Comparison of ENCODE assay signal across 1 cellular context in genomic region chr5:78530342-78531096, GRCh38.
TF ChIP-seq lines count a peak whose summit lies in the region.

No MANE protein-coding gene starts in this region.

TF ChIP-seq in K562, 482 proteins besides CTCF, POLR2A, EP300 and RAD21 (continued from another document and continues in another):
- TF ChIP-seq NR4A1 (CRISPR knock-in tag; IDR thresholded peaks at IDR 0.05) (no peak), NR4A1 (tag; IDR thresholded peaks at IDR 0.05) (0 out of 2 replicates have a peak, but pooled peaks have one; percentile 29), HES1 (IDR thresholded peaks at IDR 0.05; ENCODE audit: low read depth) (no peak), DIDO1 (tag; IDR thresholded peaks at IDR 0.05; ENCODE audit: low read depth) (no peak), MAFF (IDR thresholded peaks at IDR 0.05; ENCODE audit: low read length) (no peak), KDM1A (IDR thresholded peaks at IDR 0.05) (peak in 1 of 2 experiments; percentile 27; a peak in 2 of 4 replicates), TRIM24 (IDR thresholded peaks at IDR 0.05) (peak in 1 of 2 experiments; percentile 30; a peak in 1 of 4 replicates), ZNF23 (CRISPR knock-in tag; IDR thresholded peaks at IDR 0.05) (no peak), RCOR1 (IDR thresholded peaks at IDR 0.05; ENCODE audit: borderline replicate concordance in 1 of 2, low read depth in 2 of 2, low read length in 2 of 2) (peak in 1 of 2 experiments; percentile 71; a peak in 2 of 4 replicates), ZNF282 (CRISPR knock-in tag; IDR thresholded peaks at IDR 0.05) (no peak), ZBTB49 (CRISPR knock-in tag; IDR thresholded peaks at IDR 0.05; ENCODE audit: borderline replicate concordance) (no peak), MAFK (IDR thresholded peaks at IDR 0.05; ENCODE audit: low read length) (peak; percentile 26), ZBTB11 (CRISPR knock-in tag; IDR thresholded peaks at IDR 0.05) (peak in 1 of 3 experiments; percentile 35; a peak in 1 of 6 replicates), SMARCE1 (IDR thresholded peaks at IDR 0.05) (peak; percentile 87), KAT2B (IDR thresholded peaks at IDR 0.05; ENCODE audit: low read depth, low read length) (no peak), XRCC5 (IDR thresholded peaks at IDR 0.05; ENCODE audit: low read depth, low read length) (no peak), ZNF239 (CRISPR knock-in tag; IDR thresholded peaks at IDR 0.05) (no peak), MAFG (tag; conservative IDR thresholded peaks at IDR 0.05) (0 out of 2 replicates have a peak, but pooled peaks have one; percentile 9), MEIS2 (IDR thresholded peaks at IDR 0.05; ENCODE audit: partially characterized antibody) (peak; percentile 30), HDAC2 (IDR thresholded peaks at IDR 0.05) (0 out of 2 replicates have a peak, but pooled peaks have one; percentile 20), ZNF174 (CRISPR knock-in tag; IDR thresholded peaks at IDR 0.05) (no peak), PBX2 (CRISPR knock-in tag; IDR thresholded peaks at IDR 0.05; ENCODE audit: low read depth) (no peak), PBX2 (tag; conservative IDR thresholded peaks at IDR 0.05; ENCODE audit: low read depth) (0 out of 2 replicates have a peak, but pooled peaks have one; percentile 26), HLTF (IDR thresholded peaks at IDR 0.05) (no peak), NFIC (IDR thresholded peaks at IDR 0.05) (no peak), MED1 (CRISPR knock-in tag; IDR thresholded peaks at IDR 0.05; ENCODE audit: borderline replicate concordance) (no peak), NRF1 (conservative IDR thresholded peaks at IDR 0.05 in 1 of 2, IDR thresholded peaks at IDR 0.05 in 1 of 2) (0 out of 4 replicates have a peak, but pooled peaks of 1 of the 2 experiments have one; percentile 20), PKNOX1 (IDR thresholded peaks at IDR 0.05) (peak; percentile 73), ILF3 (IDR thresholded peaks at IDR 0.05; ENCODE audit: borderline replicate concordance) (no peak), NFE2 (IDR thresholded peaks at IDR 0.05; ENCODE audit: low read depth) (peak; percentile 40; the same call in 1 of the 2 replicates), FOSL1 (tag; conservative IDR thresholded peaks at IDR 0.05) (peak; percentile 95), DNMT1 (IDR thresholded peaks at IDR 0.05) (no peak), CTBP1 (IDR thresholded peaks at IDR 0.05; ENCODE audit: borderline replicate concordance) (peak; percentile 58; the same call in 1 of the 2 replicates), SOX6 (IDR thresholded peaks at IDR 0.05) (0 out of 2 replicates have a peak, but pooled peaks have one; percentile 23), FOS (IDR thresholded peaks at IDR 0.05; ENCODE audit: extremely low read depth, insufficient read length) (peak; percentile 43), GATAD2B (IDR thresholded peaks at IDR 0.05; ENCODE audit: borderline replicate concordance) (0 out of 2 replicates have a peak, but pooled peaks have one; percentile 37)
- TF ChIP-seq, protein P1, sequence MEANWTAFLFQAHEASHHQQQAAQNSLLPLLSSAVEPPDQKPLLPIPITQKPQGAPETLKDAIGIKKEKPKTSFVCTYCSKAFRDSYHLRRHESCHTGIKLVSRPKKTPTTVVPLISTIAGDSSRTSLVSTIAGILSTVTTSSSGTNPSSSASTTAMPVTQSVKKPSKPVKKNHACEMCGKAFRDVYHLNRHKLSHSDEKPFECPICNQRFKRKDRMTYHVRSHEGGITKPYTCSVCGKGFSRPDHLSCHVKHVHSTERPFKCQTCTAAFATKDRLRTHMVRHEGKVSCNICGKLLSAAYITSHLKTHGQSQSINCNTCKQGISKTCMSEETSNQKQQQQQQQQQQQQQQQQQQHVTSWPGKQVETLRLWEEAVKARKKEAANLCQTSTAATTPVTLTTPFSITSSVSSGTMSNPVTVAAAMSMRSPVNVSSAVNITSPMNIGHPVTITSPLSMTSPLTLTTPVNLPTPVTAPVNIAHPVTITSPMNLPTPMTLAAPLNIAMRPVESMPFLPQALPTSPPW (CRISPR knock-in tag; IDR thresholded peaks at IDR 0.05), result peak; percentile 32; the same call in 1 of the 2 replicates
- TF ChIP-seq, protein P2, sequence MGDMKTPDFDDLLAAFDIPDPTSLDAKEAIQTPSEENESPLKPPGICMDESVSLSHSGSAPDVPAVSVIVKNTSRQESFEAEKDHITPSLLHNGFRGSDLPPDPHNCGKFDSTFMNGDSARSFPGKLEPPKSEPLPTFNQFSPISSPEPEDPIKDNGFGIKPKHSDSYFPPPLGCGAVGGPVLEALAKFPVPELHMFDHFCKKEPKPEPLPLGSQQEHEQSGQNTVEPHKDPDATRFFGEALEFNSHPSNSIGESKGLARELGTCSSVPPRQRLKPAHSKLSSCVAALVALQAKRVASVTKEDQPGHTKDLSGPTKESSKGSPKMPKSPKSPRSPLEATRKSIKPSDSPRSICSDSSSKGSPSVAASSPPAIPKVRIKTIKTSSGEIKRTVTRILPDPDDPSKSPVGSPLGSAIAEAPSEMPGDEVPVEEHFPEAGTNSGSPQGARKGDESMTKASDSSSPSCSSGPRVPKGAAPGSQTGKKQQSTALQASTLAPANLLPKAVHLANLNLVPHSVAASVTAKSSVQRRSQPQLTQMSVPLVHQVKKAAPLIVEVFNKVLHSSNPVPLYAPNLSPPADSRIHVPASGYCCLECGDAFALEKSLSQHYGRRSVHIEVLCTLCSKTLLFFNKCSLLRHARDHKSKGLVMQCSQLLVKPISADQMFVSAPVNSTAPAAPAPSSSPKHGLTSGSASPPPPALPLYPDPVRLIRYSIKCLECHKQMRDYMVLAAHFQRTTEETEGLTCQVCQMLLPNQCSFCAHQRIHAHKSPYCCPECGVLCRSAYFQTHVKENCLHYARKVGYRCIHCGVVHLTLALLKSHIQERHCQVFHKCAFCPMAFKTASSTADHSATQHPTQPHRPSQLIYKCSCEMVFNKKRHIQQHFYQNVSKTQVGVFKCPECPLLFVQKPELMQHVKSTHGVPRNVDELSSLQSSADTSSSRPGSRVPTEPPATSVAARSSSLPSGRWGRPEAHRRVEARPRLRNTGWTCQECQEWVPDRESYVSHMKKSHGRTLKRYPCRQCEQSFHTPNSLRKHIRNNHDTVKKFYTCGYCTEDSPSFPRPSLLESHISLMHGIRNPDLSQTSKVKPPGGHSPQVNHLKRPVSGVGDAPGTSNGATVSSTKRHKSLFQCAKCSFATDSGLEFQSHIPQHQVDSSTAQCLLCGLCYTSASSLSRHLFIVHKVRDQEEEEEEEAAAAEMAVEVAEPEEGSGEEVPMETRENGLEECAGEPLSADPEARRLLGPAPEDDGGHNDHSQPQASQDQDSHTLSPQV (IDR thresholded peaks at IDR 0.05), result peak; percentile 71
- TF ChIP-seq, protein P3, sequence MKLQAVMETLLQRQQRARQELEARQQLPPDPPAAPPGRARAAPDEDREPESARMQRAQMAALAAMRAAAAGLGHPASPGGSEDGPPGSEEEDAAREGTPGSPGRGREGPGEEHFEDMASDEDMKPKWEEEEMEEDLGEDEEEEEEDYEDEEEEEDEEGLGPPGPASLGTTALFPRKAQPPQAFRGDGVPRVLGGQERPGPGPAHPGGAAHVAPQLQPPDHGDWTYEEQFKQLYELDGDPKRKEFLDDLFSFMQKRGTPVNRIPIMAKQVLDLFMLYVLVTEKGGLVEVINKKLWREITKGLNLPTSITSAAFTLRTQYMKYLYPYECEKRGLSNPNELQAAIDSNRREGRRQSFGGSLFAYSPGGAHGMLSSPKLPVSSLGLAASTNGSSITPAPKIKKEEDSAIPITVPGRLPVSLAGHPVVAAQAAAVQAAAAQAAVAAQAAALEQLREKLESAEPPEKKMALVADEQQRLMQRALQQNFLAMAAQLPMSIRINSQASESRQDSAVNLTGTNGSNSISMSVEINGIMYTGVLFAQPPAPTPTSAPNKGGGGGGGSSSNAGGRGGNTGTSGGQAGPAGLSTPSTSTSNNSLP (IDR thresholded peaks at IDR 0.05; ENCODE audit: borderline replicate concordance, low read depth, low read length), result peak; percentile 66; the same call in 1 of the 2 replicates
- TF ChIP-seq, protein P4, sequence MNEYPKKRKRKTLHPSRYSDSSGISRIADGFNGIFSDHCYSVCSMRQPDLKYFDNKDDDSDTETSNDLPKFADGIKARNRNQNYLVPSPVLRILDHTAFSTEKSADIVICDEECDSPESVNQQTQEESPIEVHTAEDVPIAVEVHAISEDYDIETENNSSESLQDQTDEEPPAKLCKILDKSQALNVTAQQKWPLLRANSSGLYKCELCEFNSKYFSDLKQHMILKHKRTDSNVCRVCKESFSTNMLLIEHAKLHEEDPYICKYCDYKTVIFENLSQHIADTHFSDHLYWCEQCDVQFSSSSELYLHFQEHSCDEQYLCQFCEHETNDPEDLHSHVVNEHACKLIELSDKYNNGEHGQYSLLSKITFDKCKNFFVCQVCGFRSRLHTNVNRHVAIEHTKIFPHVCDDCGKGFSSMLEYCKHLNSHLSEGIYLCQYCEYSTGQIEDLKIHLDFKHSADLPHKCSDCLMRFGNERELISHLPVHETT (CRISPR knock-in tag; conservative IDR thresholded peaks at IDR 0.05 in 1 of 2, IDR thresholded peaks at IDR 0.05 in 1 of 2), result peak in 1 of 2 experiments; percentile 65; a peak in 1 of 4 replicates
